8 cellular contexts compared by ENCODE assay signal in genomic region chr2:212777020-212777491, GRCh38.
DNase-seq lines count a peak whose midpoint lies in the region; ATAC-seq and FAIRE-seq lines count a peak whose summit lies in the region.

No MANE protein-coding gene starts in this region.

- no peak overlapping the region for H2BK120ac ChIP-seq in mesendoderm (ENCODE audit: low read depth, low read length)

- peak; percentile 28 for FAIRE-seq in colon (lab: Jason Lieb, UNC)

- no peak overlapping the region for H3K23ac ChIP-seq in mesendoderm (ENCODE audit: low read length)

- H4K8ac ChIP-seq in mesendoderm (ENCODE audit: low read depth, low read length): no peak overlapping the region

- no peak overlapping the region for H2BK15ac ChIP-seq in mesendoderm (replicated peaks; ENCODE audit: low read depth)

- no peak overlapping the region for H3K4me3 ChIP-seq in mesendoderm (ENCODE audit: low read length)

- H2BK5ac ChIP-seq in mesendoderm (ENCODE audit: low read length): no peak overlapping the region

- no peak overlapping the region for H3K18ac ChIP-seq in mesendoderm (ENCODE audit: low read length)

- H3K36me3 ChIP-seq in mesendoderm (ENCODE audit: control insufficient read depth, insufficient read depth, low read length): no peaks in the 10 kb centered on the region

- no peak overlapping the region for H3K27ac ChIP-seq in mesendoderm (ENCODE audit: low read depth, low read length)

- H3K79me2 ChIP-seq in mesendoderm (ENCODE audit: control insufficient read depth, insufficient read depth, low read length): no peaks in the 10 kb centered on the region

- no peak overlapping the region for H4K5ac ChIP-seq in mesendoderm (ENCODE audit: low read length)

- no peak overlapping the region for H3K4ac ChIP-seq in mesendoderm (ENCODE audit: low read depth, low read length)

- H3K27me3 ChIP-seq in mesendoderm (ENCODE audit: insufficient read depth, low read length, poor library complexity): no peaks in the 10 kb centered on the region

- no peak overlapping the region for H3K9ac ChIP-seq in mesendoderm (ENCODE audit: low read length)

- H3K4me1 ChIP-seq in mesendoderm (ENCODE audit: control insufficient read depth, low read depth, low read length): no peaks in the 10 kb centered on the region

- H2AK5ac ChIP-seq in mesendoderm (ENCODE audit: low read length): no peak overlapping the region

- H3K79me1 ChIP-seq in mesendoderm (ENCODE audit: low read length): no peaks in the 10 kb centered on the region

- WGBS in mesendoderm (ENCODE audit: extremely low coverage, insufficient coverage, low lambda C conversion rate): no CpG with 5 or more reads among the region's 3 CpGs

- no peak overlapping the region for H3K4me2 ChIP-seq in mesendoderm (ENCODE audit: low read length)

- ATAC-seq in GM18867 (IDR thresholded peaks at IDR 0.05; ENCODE audit: unreplicated experiment) (peak; percentile 76), HG03378 (IDR thresholded peaks at IDR 0.05; ENCODE audit: unreplicated experiment) (peak; percentile 81), HG03139 (IDR thresholded peaks at IDR 0.05; ENCODE audit: unreplicated experiment) (no peak)

- DNase-seq in CD1c-positive myeloid dendritic cell (ENCODE audit: extremely low spot score) (peak; percentile 44), NCI-H774 (lab: John Stamatoyannopoulos, UW) (peak; percentile 26), mesendoderm (peak; percentile 63)
- no peak for DNase-seq in stimulated activated CD4-positive, alpha-beta T cell treated with anti-CD3 and anti-CD28 coated beads, Interleukin-15, amount 100 ng/mL, for 24 hours

- no peak overlapping the region for H3K56ac ChIP-seq in mesendoderm (ENCODE audit: low read length)
